Comparison of ENCODE assay signal across 23 cellular contexts in the genomic region with DNA sequence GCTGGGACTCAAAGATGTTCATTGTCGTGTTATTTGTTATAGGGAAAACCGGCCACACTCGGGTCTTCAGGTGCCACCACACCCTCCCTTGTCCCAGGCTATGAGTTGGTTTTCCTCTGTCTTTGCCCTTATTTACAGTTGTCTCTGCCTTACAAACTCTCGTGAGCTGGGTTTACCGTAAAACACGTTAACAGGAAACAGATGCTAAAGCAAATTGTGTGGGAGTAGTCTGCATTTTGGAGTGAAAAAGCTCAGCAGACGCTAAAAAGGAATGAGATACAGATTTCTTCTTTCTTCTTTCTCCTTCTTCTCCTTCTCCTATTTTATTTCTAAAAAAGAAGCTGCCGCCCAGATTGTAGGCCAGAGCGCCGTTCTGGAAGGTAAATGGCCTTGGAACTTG. TPM values are rescaled to one million over a fixed set of nuclear protein-coding genes. Genes with fewer than 3 reads are reported as not detected.
DNase-seq lines count a peak whose midpoint lies in the region; TF ChIP-seq lines count a peak whose summit lies in the region.
"Had no signal": no experiment of that assay in that cellular context is flagged by ENCODE, and none has a peak within 500 bp of the region (broad histone marks: within the 10 kb centered on the region; RNA-seq: fewer than 3 reads in every experiment).

No MANE protein-coding gene starts in this region.

- no peaks in the 10 kb centered on the region for H3K36me3 ChIP-seq in hepatocyte (replicated peaks; ENCODE audit: insufficient read depth, low read depth)
- H3K36me3 ChIP-seq: BLaER1 treated with 17β-estradiol and CSF1 and Interleukin-3, amounts not matched to agents 10 nM and 100 nM; Peyer's patch; SJSA1 had no signal

- H3K9me3 Mint-ChIP-seq in brain (peaks cover 0 to 10% (median 4%) of the 10 kb centered on the region in 5 experiments), Calu3 (ENCODE audit: low read depth, unreplicated experiment) (no peaks in the 10 kb centered on the region)
- H3K9me3 Mint-ChIP-seq: CD4-positive, alpha-beta memory T cell; HFFc6 had no signal

- no peaks in the 10 kb centered on the region for H3K27me3 ChIP-seq in hepatocyte
- H3K27me3 ChIP-seq: BLaER1 treated with 17β-estradiol and CSF1 and Interleukin-3, amounts not matched to agents 10 nM and 100 nM; Peyer's patch; SJSA1 had no signal

- H3K27me3 Mint-ChIP-seq in brain: no peaks in the 10 kb centered on the region
- H3K27me3 Mint-ChIP-seq in Calu3 (ENCODE audit: unreplicated experiment): peaks cover 9% of the 10 kb centered on the region
- H3K27me3 Mint-ChIP-seq: CD4-positive, alpha-beta memory T cell had no signal

- no TSS peak for BruUV-seq in Calu3 (replicated peaks; lab: Mats Ljungman, UMichigan)

- peak overlapping the region in 3 of 5 experiments; percentile 57 to 77 (median 63) for H3K27ac Mint-ChIP-seq in brain
- H3K27ac Mint-ChIP-seq in Calu3 (ENCODE audit: unreplicated experiment): no peak overlapping the region
- H3K27ac Mint-ChIP-seq: CD4-positive, alpha-beta memory T cell; HFFc6 had no signal

- intact Hi-C loops in Calu3 (cut with micrococcal nuclease; ENCODE audit: unreplicated experiment): no loop called here

- no peaks in the 10 kb centered on the region for H3K79me2 ChIP-seq in hepatocyte

- peak overlapping the region; percentile 31 for H3K27ac ChIP-seq in hepatocyte
- H3K27ac ChIP-seq: BLaER1 treated with 17β-estradiol and CSF1 and Interleukin-3, amounts not matched to agents 10 nM and 100 nM; Peyer's patch; SJSA1 had no signal

- CTCF ChIA-PET in Calu3 (lab: Charles Lee): interaction anchor here (0.6 to 0.7 kb wide), 3 partner anchors 21 to 113 kb away, joined by 4 to 5 read pairs (median 4); no protein-coding TSS in a partner anchor

- no peak overlapping the region for H3K4me3 ChIP-seq in hepatocyte
- H3K4me3 ChIP-seq: BLaER1 treated with 17β-estradiol and CSF1 and Interleukin-3, amounts not matched to agents 10 nM and 100 nM; K562; Peyer's patch; SJSA1 had no signal

- no peaks in the 10 kb centered on the region for H4K20me1 ChIP-seq in hepatocyte (ENCODE audit: insufficient read depth, poor library complexity, severe bottlenecking)

- H3K4me3 Mint-ChIP-seq in brain: no peak overlapping the region
- no peak overlapping the region for H3K4me3 Mint-ChIP-seq in Calu3 (ENCODE audit: low read depth, unreplicated experiment)
- H3K4me3 Mint-ChIP-seq: CD4-positive, alpha-beta memory T cell; HFFc6 had no signal

- H3K4me1 ChIP-seq in hepatocyte (ENCODE audit: insufficient read depth): no peaks in the 10 kb centered on the region

- H3K36me3 Mint-ChIP-seq in brain (no peaks in the 10 kb centered on the region), Calu3 (ENCODE audit: insufficient read depth, unreplicated experiment) (no peaks in the 10 kb centered on the region)

- TF ChIP-seq CTCF in brain (conservative IDR thresholded peaks at IDR 0.05) (no peak), hepatocyte (IDR thresholded peaks at IDR 0.05; ENCODE audit: poor library complexity) (no peak), Calu3 (IDR thresholded peaks at IDR 0.05; ENCODE audit: unreplicated experiment) (no peak)

- no peaks in the 10 kb centered on the region for H3K9me2 ChIP-seq in hepatocyte (replicated peaks; ENCODE audit: insufficient read depth)

- no peaks in the 10 kb centered on the region for H3K9me3 ChIP-seq in hepatocyte (ENCODE audit: low read depth)
- H3K9me3 ChIP-seq: Peyer's patch, SJSA1 had no signal

- WGBS in hepatocyte (ENCODE audit: low lambda C conversion rate, missing lambda C conversion rate): 71% methylated on average over 10 of the region's 10 CpGs

- H3K4me2 ChIP-seq in hepatocyte: no peak overlapping the region

- H3K4me1 Mint-ChIP-seq in brain: peaks cover 43% of the 10 kb centered on the region
- no peaks in the 10 kb centered on the region for H3K4me1 Mint-ChIP-seq in Calu3 (ENCODE audit: low read depth, unreplicated experiment)
- H3K4me1 Mint-ChIP-seq: CD4-positive, alpha-beta memory T cell had no signal

- no peak overlapping the region for H2AFZ ChIP-seq in hepatocyte

- peak; percentile 17 for DNase-seq in MV-4-11 (lab: John Stamatoyannopoulos, UW)
- no peak for DNase-seq in hepatocyte (ENCODE audit: low spot score)
- DNase-seq in HCEC 1CT: no peak
- DNase-seq in Calu3: no peak
- no peak for DNase-seq in NCI-H1417 (lab: John Stamatoyannopoulos, UW)
- no peak for DNase-seq in amygdala (lab: John Stamatoyannopoulos, UW)
- DNase-seq: ACHN; CD4-positive, alpha-beta memory T cell; GDM1; HFFc6; NCI-H1105 treated with DMSO at 0.1 percent for 48 hours; NCI-H1694; NCI-H2081; NCI-H2171 treated with DMSO at 0.1 percent for 48 hours; NCI-H446; NCI-H526; Peyer's patch had no signal

RNA-seq across cellular contexts. Expression of a gene that starts 52.0 kb away (rescaled TPM):
- polyA plus RNA-seq in brain (ENCODE audit: insufficient read depth, low read depth, low replicate concordance): 1.4 TPM
- total RNA-seq in hepatocyte: 0.23 TPM in 1 of 2 replicates, not detected in the other
- 0.07 TPM in 1 of 2 replicates, not detected in the other for polyA plus RNA-seq in hepatocyte
- not detected in 2 replicates for total RNA-seq in Calu3 (2022)
- total RNA-seq: CD4-positive, alpha-beta memory T cell; HepG2; K562; OCI-LY7; Peyer's patch had no signal
- polyA plus RNA-seq: HepG2, K562 had no signal
